ENCODE assay signal across 1 cellular context in genomic region chr3:141738636-141739363, GRCh38.
TF ChIP-seq lines count a peak whose summit lies in the region.

No MANE protein-coding gene starts in this region.

TF ChIP-seq in GM23338, 12 proteins besides CTCF, POLR2A, EP300 and RAD21 (continued from another document):
- TF ChIP-seq ZNF462 (CRISPR knock-in tag; IDR thresholded peaks at IDR 0.05): no peak
- TF ChIP-seq EZH2phosphoT487 (IDR thresholded peaks at IDR 0.05; ENCODE audit: unreplicated experiment): no peak
- TF ChIP-seq STAT1 (IDR thresholded peaks at IDR 0.05; ENCODE audit: unreplicated experiment): no peak
- TF ChIP-seq POLR2AphosphoS5 (IDR thresholded peaks at IDR 0.05; ENCODE audit: low read depth): no peak
- TF ChIP-seq CREB1 (CRISPR knock-in tag; IDR thresholded peaks at IDR 0.05; ENCODE audit: low read depth): no peak
- no peak for TF ChIP-seq JUNB (IDR thresholded peaks at IDR 0.05; ENCODE audit: unreplicated experiment)
- TF ChIP-seq ZNF114 (CRISPR knock-in tag; IDR thresholded peaks at IDR 0.05): no peak
